1 cellular context compared by ENCODE assay signal in the genomic region with DNA sequence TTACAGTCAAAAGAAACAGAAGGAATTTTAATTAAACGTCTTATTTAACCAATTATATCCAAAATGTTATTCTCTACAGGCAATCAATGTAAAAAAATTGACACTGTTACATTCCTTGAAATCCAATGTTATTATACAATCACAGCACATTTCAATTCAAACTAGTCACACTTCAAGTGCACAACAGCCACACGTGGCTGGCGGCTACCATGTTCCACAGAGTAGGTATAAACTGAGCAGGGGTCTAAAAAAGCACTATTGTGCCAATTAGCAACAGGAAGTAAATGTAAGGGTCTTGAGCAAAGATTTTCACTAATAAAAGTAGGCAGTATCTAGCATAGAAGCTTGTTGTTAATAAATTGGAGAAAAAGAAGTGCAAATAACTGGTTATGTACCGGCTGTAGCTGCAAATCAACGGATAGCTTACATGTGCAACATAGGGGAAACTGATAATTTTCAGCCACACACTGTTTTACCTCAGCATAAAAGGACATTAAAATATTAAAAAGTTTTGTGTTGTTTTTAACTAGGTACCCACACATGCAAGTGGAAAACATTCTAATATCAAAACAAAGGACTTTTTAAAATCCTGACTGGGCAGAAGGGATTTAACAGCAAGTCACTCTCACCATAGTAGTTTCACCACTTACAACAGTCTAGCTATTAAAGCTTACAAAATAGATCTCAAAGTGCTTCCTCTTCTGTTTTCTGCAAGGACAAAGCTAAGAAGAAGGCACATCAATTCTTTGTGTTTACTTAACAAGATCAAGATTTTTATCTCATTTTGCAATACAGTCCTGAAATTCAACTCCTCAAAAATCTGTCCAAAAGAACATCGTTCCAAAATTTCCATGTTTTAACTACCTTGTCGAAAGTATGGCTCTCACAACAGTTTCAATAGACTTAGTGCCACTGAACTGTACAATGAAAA.
TF ChIP-seq lines count a peak whose summit lies in the region.

No MANE protein-coding gene starts in this region.

TF ChIP-seq in liver, 16 proteins besides CTCF, POLR2A, EP300 and RAD21 (continued from another document):
- TF ChIP-seq, protein P1, sequence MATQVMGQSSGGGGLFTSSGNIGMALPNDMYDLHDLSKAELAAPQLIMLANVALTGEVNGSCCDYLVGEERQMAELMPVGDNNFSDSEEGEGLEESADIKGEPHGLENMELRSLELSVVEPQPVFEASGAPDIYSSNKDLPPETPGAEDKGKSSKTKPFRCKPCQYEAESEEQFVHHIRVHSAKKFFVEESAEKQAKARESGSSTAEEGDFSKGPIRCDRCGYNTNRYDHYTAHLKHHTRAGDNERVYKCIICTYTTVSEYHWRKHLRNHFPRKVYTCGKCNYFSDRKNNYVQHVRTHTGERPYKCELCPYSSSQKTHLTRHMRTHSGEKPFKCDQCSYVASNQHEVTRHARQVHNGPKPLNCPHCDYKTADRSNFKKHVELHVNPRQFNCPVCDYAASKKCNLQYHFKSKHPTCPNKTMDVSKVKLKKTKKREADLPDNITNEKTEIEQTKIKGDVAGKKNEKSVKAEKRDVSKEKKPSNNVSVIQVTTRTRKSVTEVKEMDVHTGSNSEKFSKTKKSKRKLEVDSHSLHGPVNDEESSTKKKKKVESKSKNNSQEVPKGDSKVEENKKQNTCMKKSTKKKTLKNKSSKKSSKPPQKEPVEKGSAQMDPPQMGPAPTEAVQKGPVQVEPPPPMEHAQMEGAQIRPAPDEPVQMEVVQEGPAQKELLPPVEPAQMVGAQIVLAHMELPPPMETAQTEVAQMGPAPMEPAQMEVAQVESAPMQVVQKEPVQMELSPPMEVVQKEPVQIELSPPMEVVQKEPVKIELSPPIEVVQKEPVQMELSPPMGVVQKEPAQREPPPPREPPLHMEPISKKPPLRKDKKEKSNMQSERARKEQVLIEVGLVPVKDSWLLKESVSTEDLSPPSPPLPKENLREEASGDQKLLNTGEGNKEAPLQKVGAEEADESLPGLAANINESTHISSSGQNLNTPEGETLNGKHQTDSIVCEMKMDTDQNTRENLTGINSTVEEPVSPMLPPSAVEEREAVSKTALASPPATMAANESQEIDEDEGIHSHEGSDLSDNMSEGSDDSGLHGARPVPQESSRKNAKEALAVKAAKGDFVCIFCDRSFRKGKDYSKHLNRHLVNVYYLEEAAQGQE (IDR thresholded peaks at IDR 0.05), result no peak
- TF ChIP-seq JUND (IDR thresholded peaks at IDR 0.05) (no peak), NR2F2 (IDR thresholded peaks at IDR 0.05) (no peak), FOXA2 (IDR thresholded peaks at IDR 0.05) (no peak), HNF4A (conservative IDR thresholded peaks at IDR 0.05) (no peak)
- TF ChIP-seq, protein P2, sequence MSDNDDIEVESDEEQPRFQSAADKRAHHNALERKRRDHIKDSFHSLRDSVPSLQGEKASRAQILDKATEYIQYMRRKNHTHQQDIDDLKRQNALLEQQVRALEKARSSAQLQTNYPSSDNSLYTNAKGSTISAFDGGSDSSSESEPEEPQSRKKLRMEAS (IDR thresholded peaks at IDR 0.05), result no peak
- TF ChIP-seq, protein P3, sequence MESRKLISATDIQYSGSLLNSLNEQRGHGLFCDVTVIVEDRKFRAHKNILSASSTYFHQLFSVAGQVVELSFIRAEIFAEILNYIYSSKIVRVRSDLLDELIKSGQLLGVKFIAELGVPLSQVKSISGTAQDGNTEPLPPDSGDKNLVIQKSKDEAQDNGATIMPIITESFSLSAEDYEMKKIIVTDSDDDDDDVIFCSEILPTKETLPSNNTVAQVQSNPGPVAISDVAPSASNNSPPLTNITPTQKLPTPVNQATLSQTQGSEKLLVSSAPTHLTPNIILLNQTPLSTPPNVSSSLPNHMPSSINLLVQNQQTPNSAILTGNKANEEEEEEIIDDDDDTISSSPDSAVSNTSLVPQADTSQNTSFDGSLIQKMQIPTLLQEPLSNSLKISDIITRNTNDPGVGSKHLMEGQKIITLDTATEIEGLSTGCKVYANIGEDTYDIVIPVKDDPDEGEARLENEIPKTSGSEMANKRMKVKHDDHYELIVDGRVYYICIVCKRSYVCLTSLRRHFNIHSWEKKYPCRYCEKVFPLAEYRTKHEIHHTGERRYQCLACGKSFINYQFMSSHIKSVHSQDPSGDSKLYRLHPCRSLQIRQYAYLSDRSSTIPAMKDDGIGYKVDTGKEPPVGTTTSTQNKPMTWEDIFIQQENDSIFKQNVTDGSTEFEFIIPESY (IDR thresholded peaks at IDR 0.05), result no peak
